Comparison of ENCODE assay signal across 8 cellular contexts in the genomic region with DNA sequence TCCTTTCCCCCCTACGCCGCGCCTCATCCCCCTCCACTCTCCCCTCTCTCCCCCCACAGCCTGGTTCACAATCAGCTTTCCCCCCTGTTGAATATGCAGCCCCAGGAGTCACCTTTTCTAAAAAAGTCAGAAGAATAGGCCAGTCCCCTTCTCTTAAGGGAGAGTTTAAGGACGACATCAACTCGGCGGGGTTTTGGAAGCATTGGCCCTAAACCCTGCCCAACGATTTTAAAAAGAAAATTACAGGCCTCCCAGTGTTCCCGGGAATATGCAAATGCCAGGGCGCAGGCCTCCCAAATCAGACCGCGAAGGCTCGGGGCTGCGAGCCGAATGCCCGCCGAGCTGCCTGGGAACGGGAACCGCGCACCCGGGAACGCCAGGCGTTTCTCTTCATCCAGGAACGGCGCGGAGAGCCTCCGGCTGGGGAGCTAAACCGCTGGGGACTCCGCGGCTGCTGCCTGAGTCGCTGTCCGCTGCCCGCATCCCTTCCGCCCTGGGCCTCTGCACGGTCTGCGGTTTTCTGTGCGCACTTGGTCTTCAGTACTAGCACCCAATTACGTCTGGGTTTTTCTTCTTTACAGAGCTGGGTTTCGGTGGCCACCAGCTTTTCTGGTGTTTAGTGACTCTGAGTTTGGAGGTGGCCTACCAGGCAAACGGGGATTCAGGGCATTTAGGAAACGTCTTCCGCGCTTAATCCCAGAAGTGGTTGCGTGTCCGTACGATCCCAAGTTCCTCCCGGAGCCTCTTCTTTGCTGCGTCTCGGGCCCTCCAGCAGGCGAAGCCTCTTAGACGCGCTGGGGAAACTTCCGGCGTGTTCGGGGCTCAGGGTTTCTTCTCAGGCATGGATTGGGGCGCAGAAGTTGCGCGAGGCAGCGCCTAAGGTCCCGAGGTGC. TPM values are rescaled to one million over a fixed set of nuclear protein-coding genes. Genes with fewer than 3 reads are reported as not detected.
DNase-seq lines count a peak whose midpoint lies in the region; ATAC-seq and TF ChIP-seq lines count a peak whose summit lies in the region.

No MANE protein-coding gene starts in this region.

- H3K4me2 ChIP-seq in osteoblast (ENCODE audit: insufficient read depth, low read length), result peak overlapping the region; percentile 84

- H3K4me3 ChIP-seq in GM12875 (ENCODE audit: low read depth, low read length) (peak overlapping the region; percentile 17), foreskin fibroblast (ENCODE audit: low read depth in 1 of 2, low read length in 2 of 2) (peak overlapping the region; percentile 77 to 81), osteoblast (ENCODE audit: insufficient read depth, low read length) (peak overlapping the region; percentile 71), gastroesophageal sphincter (peak overlapping the region in 1 of 2 donors; percentile 1)

- peaks cover 23% of the 10 kb centered on the region for H3K36me3 ChIP-seq in osteoblast (ENCODE audit: insufficient read depth, low read length)
- H3K36me3 ChIP-seq in gastroesophageal sphincter, result no peaks in the 10 kb centered on the region

- peaks cover 4% of the 10 kb centered on the region for H3K9me3 Mint-ChIP-seq in T-helper 1 cell treated with Interleukin-12 subunit alpha and Interleukin-12 subunit beta and Interleukin-4 antibody, amounts not matched to agents 30 μg/mL and 1 μg/mL, for 36 hours

- DNase-seq in foreskin fibroblast (peak; percentile 63 to 75), osteoblast (ENCODE audit: insufficient read length, low spot score, missing footprints) (peak; percentile 95), HK-2 (ENCODE audit: unreplicated experiment) (no peak), OCI-M2 (lab: John Stamatoyannopoulos, UW; ENCODE audit: unreplicated experiment) (no peak)

- H3K9me3 ChIP-seq in osteoblast (ENCODE audit: low read depth, low read length), result no peaks in the 10 kb centered on the region
- peaks cover 0 to 5% (median 0%) of the 10 kb centered on the region in 3 donors for H3K9me3 ChIP-seq in gastroesophageal sphincter

- H3K4me1 Mint-ChIP-seq in T-helper 1 cell treated with Interleukin-12 subunit alpha and Interleukin-12 subunit beta and Interleukin-4 antibody, amounts not matched to agents 30 μg/mL and 1 μg/mL, for 36 hours (ENCODE audit: low read depth), result peaks cover 19% of the 10 kb centered on the region

- peak overlapping the region; percentile 45 for H2AFZ ChIP-seq in osteoblast (ENCODE audit: low read length)

- no peaks in the 10 kb centered on the region for H3K27me3 ChIP-seq in osteoblast (ENCODE audit: insufficient read depth, low read length)
- peaks cover 99% of the 10 kb centered on the region for H3K27me3 ChIP-seq in gastroesophageal sphincter

- H3K27me3 Mint-ChIP-seq in T-helper 1 cell treated with Interleukin-12 subunit alpha and Interleukin-12 subunit beta and Interleukin-4 antibody, amounts not matched to agents 30 μg/mL and 1 μg/mL, for 36 hours (ENCODE audit: low read depth), result peaks cover 91% of the 10 kb centered on the region

- H3K27ac ChIP-seq in osteoblast (ENCODE audit: low read depth, low read length) (peak overlapping the region; percentile 51), gastroesophageal sphincter (no peak overlapping the region)

- H3K4me1 ChIP-seq in osteoblast (ENCODE audit: insufficient read depth, low read length), result peaks cover 10% of the 10 kb centered on the region
- peaks cover 0 to 68% (median 23%) of the 10 kb centered on the region in 3 donors for H3K4me1 ChIP-seq in gastroesophageal sphincter

- TF ChIP-seq CTCF in GM12875 (IDR thresholded peaks at IDR 0.05; ENCODE audit: borderline replicate concordance, insufficient read depth, low read depth, low read length) (no peak), foreskin fibroblast (IDR thresholded peaks at IDR 0.05; ENCODE audit: low read depth, low read length) (no peak), osteoblast (IDR thresholded peaks at IDR 0.05; ENCODE audit: extremely low read depth, low read depth, low read length) (no peak), gastroesophageal sphincter (IDR thresholded peaks at IDR 0.05) (no peak)

- peaks cover 3% of the 10 kb centered on the region for H3K36me3 Mint-ChIP-seq in T-helper 1 cell treated with Interleukin-12 subunit alpha and Interleukin-12 subunit beta and Interleukin-4 antibody, amounts not matched to agents 30 μg/mL and 1 μg/mL, for 36 hours (ENCODE audit: low read depth)

- ATAC-seq in GM18505 (IDR thresholded peaks at IDR 0.05; ENCODE audit: unreplicated experiment), result no peak
- no peak for ATAC-seq in gastroesophageal sphincter

- no peak for TF ChIP-seq EP300 in gastroesophageal sphincter (IDR thresholded peaks at IDR 0.05)

- H3K27ac Mint-ChIP-seq in T-helper 1 cell treated with Interleukin-12 subunit alpha and Interleukin-12 subunit beta and Interleukin-4 antibody, amounts not matched to agents 30 μg/mL and 1 μg/mL, for 36 hours, result peak overlapping the region; percentile 68

- H3K79me2 ChIP-seq in osteoblast (ENCODE audit: insufficient read depth, low read length), result peaks cover 98% of the 10 kb centered on the region

- peaks cover 49% of the 10 kb centered on the region for H4K20me1 ChIP-seq in osteoblast (ENCODE audit: insufficient read depth, low read length)

- no peak for TF ChIP-seq POLR2A in GM18505 (IDR thresholded peaks at IDR 0.05; ENCODE audit: borderline replicate concordance, extremely low read depth, insufficient read depth, insufficient read length)
- TF ChIP-seq POLR2A in gastroesophageal sphincter (IDR thresholded peaks at IDR 0.05), result no peak

- WGBS in gastroesophageal sphincter (ENCODE audit: low coverage in 1 of 2), 2 donors, result 9% methylated on average over 17 of the region's 59 CpGs; no CpG with 5 or more reads in 1 of the 2 donors

- peak overlapping the region; percentile 46 for H3K4me3 Mint-ChIP-seq in T-helper 1 cell treated with Interleukin-12 subunit alpha and Interleukin-12 subunit beta and Interleukin-4 antibody, amounts not matched to agents 30 μg/mL and 1 μg/mL, for 36 hours

RNA-seq across cellular contexts. Expression of gene IRX5, which starts 5.7 kb away (rescaled TPM):
- 16.5 and 19.5 TPM in 2 replicates for total RNA-seq in osteoblast
- under 1 TPM in 2 of 4 donors, not detected in 2; 0.40 to 0.47 TPM for total RNA-seq in gastroesophageal sphincter

Comparison
In these comparisons a context has a peak if more than half of its experiments do, and no peak if none do; other contexts are left out.
1. DNase-seq: peak in foreskin fibroblast (2 of 2) and osteoblast (single experiment); none in HK-2 (single experiment) and OCI-M2 (single experiment).
2. RNA of gene IRX5, which starts 5.7 kb away (total RNA-seq): 16.5 to 19.5 TPM in osteoblast; 0.40 to 0.47 TPM in gastroesophageal sphincter; every median in the first group is over 10 times any median in the second.